In genomic region chr1:228141871-228142615, GRCh38 we compare ENCODE assay signal across 1 cellular context.
TF ChIP-seq lines count a peak whose summit lies in the region.

No MANE protein-coding gene starts in this region.

TF ChIP-seq in HepG2, 621 proteins besides CTCF, POLR2A, EP300 and RAD21:
- TF ChIP-seq ATF7-NPFF (CRISPR knock-in tag; IDR thresholded peaks at IDR 0.05; ENCODE audit: low read depth), result 0 out of 2 replicates have a peak, but pooled peaks have one; percentile 1
- TF ChIP-seq REPIN1 (CRISPR knock-in tag; IDR thresholded peaks at IDR 0.05; ENCODE audit: borderline replicate concordance, low read depth), result no peak
- TF ChIP-seq RBFOX2 (IDR thresholded peaks at IDR 0.05; ENCODE audit: low read depth, low read length), result 0 out of 2 replicates have a peak, but pooled peaks have one; percentile 31
- TF ChIP-seq, protein P1, sequence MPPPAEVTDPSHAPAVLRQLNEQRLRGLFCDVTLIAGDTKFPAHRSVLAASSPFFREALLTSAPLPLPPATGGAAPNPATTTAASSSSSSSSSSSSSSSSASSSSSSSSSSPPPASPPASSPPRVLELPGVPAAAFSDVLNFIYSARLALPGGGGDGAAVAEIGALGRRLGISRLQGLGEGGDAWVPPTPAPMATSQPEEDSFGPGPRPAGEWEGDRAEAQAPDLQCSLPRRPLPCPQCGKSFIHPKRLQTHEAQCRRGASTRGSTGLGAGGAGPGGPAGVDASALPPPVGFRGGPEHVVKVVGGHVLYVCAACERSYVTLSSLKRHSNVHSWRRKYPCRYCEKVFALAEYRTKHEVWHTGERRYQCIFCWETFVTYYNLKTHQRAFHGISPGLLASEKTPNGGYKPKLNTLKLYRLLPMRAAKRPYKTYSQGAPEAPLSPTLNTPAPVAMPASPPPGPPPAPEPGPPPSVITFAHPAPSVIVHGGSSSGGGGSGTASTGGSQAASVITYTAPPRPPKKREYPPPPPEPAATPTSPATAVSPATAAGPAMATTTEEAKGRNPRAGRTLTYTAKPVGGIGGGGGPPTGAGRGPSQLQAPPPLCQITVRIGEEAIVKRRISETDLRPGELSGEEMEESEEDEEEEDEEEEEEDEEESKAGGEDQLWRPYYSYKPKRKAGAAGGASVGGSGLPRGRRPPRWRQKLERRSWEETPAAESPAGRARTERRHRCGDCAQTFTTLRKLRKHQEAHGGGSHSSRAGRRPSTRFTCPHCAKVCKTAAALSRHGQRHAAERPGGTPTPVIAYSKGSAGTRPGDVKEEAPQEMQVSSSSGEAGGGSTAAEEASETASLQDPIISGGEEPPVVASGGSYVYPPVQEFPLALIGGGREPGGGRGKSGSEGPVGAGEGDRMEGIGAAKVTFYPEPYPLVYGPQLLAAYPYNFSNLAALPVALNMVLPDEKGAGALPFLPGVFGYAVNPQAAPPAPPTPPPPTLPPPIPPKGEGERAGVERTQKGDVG (CRISPR knock-in tag; IDR thresholded peaks at IDR 0.05; ENCODE audit: borderline replicate concordance), result peak; percentile 53; the same call in 1 of the 2 replicates
- TF ChIP-seq HNRNPL (IDR thresholded peaks at IDR 0.05; ENCODE audit: low read depth, low read length), result 0 out of 2 replicates have a peak, but pooled peaks have one; percentile 26
- no peak for TF ChIP-seq SYNCRIP (IDR thresholded peaks at IDR 0.05; ENCODE audit: insufficient read depth, low read depth, low read length)
- TF ChIP-seq EED (CRISPR knock-in tag; IDR thresholded peaks at IDR 0.05), result 0 out of 2 replicates have a peak, but pooled peaks have one; percentile 50
- TF ChIP-seq IKZF1 (IDR thresholded peaks at IDR 0.05), result no peak
- no peak for TF ChIP-seq ATAD3A (CRISPR knock-in tag; IDR thresholded peaks at IDR 0.05)
- 0 out of 2 replicates have a peak, but pooled peaks have one; percentile 10 for TF ChIP-seq ZNF230 (CRISPR knock-in tag; IDR thresholded peaks at IDR 0.05)
- TF ChIP-seq ATF4 (CRISPR knock-in tag; IDR thresholded peaks at IDR 0.05), result no peak
- 0 out of 2 replicates have a peak, but pooled peaks have one; percentile 38 for TF ChIP-seq ZNF567 (CRISPR knock-in tag; IDR thresholded peaks at IDR 0.05; ENCODE audit: borderline replicate concordance)
- TF ChIP-seq KLF15 (CRISPR knock-in tag; IDR thresholded peaks at IDR 0.05; ENCODE audit: borderline replicate concordance), result no peak
- TF ChIP-seq NCOR1 (IDR thresholded peaks at IDR 0.05; ENCODE audit: borderline replicate concordance, low read length), result no peak
- no peak for TF ChIP-seq HBP1 (CRISPR knock-in tag; IDR thresholded peaks at IDR 0.05; ENCODE audit: low read depth)
- TF ChIP-seq ZMAT3 (CRISPR knock-in tag; conservative IDR thresholded peaks at IDR 0.05), result no peak
- TF ChIP-seq MZF1 (CRISPR knock-in tag; IDR thresholded peaks at IDR 0.05; ENCODE audit: borderline replicate concordance), result no peak
- peak; percentile 40 for TF ChIP-seq AGO2 (optimal IDR thresholded peaks at IDR 0.05; ENCODE audit: low read depth, low read length)
- TF ChIP-seq RARG (CRISPR knock-in tag; IDR thresholded peaks at IDR 0.05; ENCODE audit: low read depth), result no peak
- TF ChIP-seq ZBTB38 (CRISPR knock-in tag; IDR thresholded peaks at IDR 0.05), result peak; percentile 47
- TF ChIP-seq ZNF687 (CRISPR knock-in tag; IDR thresholded peaks at IDR 0.05), result peak; percentile 66
- TF ChIP-seq ZNF350 (CRISPR knock-in tag; IDR thresholded peaks at IDR 0.05; ENCODE audit: borderline replicate concordance, low read depth), result no peak
- TF ChIP-seq ZNF335 (CRISPR knock-in tag; IDR thresholded peaks at IDR 0.05), result no peak
- no peak for TF ChIP-seq ARNT (IDR thresholded peaks at IDR 0.05)
